Comparison of ENCODE assay signal across 14 cellular contexts in the genomic region with DNA sequence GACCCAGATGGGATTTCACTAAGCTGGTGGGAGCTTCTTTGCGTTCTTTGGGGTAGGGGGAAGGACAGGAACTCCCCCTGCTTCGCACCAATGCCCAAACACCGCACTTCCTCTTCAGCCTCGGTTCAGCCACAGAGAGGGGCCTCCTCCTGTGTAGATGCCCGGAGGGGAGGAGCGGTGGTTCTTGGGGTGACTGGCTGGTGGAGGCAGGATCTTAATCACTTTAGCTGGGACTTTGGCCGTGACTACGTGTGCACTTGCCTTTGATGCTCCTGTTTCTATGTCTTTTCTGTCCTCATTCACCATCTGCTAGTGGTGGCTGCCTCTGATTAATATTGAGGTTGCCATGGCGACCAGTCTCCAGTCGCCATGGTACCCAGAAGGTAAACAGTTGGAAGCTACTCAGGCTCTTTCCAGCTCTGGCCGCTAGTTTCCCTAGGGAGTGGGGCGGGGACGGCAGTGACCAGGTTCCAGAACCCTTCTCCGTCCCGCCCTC. TPM values are rescaled to one million over a fixed set of nuclear protein-coding genes. Genes with fewer than 3 reads are reported as not detected.
A peak's percentile ranks its signal among the peaks of the same experiment; 100 is the strongest.
DNase-seq lines count a peak whose midpoint lies in the region; ATAC-seq, FAIRE-seq and TF ChIP-seq lines count a peak whose summit lies in the region.
"Had no signal": no experiment of that assay in that cellular context is flagged by ENCODE, and none has a peak within 500 bp of the region (broad histone marks: within the 10 kb centered on the region; RNA-seq: fewer than 3 reads in every experiment).

No MANE protein-coding gene starts in this region.

- no peak for TF ChIP-seq POLR2A in uterus (IDR thresholded peaks at IDR 0.05)

- peak overlapping the region; percentile 48 for H3K4me3 ChIP-seq in HUES64 (ENCODE audit: low read length)
- no peak overlapping the region for H3K4me3 ChIP-seq in uterus
- H3K4me3 ChIP-seq: SJSA1, tibial nerve had no signal

- no peak for ATAC-seq in GM21367 (IDR thresholded peaks at IDR 0.05; ENCODE audit: unreplicated experiment)

- H3K4me1 ChIP-seq in HUES64 (ENCODE audit: insufficient read depth, low read length), result peaks cover 6% of the 10 kb centered on the region; the same call in 1 of the 2 replicates
- H3K4me1 ChIP-seq in uterus, result no peaks in the 10 kb centered on the region

- peaks cover 3% of the 10 kb centered on the region; the same call in 1 of the 2 replicates for H3K9me3 ChIP-seq in HUES64 (ENCODE audit: insufficient read depth, low read depth, low read length)
- H3K9me3 ChIP-seq in uterus, result no peaks in the 10 kb centered on the region
- H3K9me3 ChIP-seq: SJSA1, tibial nerve had no signal

- no peak for TF ChIP-seq CTCF in uterus (IDR thresholded peaks at IDR 0.05)

- H3K36me3 ChIP-seq in HUES64 (ENCODE audit: insufficient read depth, low read length) (no peaks in the 10 kb centered on the region), uterus (no peaks in the 10 kb centered on the region)
- H3K36me3 ChIP-seq: SJSA1, tibial nerve had no signal

- H3K27ac ChIP-seq in HUES64 (ENCODE audit: low read depth, low read length) (no peak overlapping the region), uterus (no peak overlapping the region)
- H3K27ac ChIP-seq: SJSA1, tibial nerve had no signal

- intact Hi-C loops in uterus (cut with DNase I; ENCODE audit: low total_unique reads), result no loop called here

- FAIRE-seq in islet of Langerhans (lab: Jason Lieb, UNC), result peak; percentile 88
- FAIRE-seq: astrocyte had no signal

- no peak overlapping the region for H3K9ac ChIP-seq in HUES64 (ENCODE audit: low read depth, low read length)

- DNase-seq in COR-L47 (lab: John Stamatoyannopoulos, UW) (peak; percentile 67), SK-N-DZ (ENCODE audit: low spot score) (peak; percentile 47), HPDE6-E6E7 (ENCODE audit: extremely low spot score) (no peak), SW 1271 (lab: John Stamatoyannopoulos, UW) (no peak), uterus (no peak)
- DNase-seq: CD4-positive, alpha-beta T cell; Karpas-422 had no signal

- WGBS in HUES64, result 9% methylated on average over 12 of the region's 15 CpGs

- H3K27me3 ChIP-seq in HUES64 (ENCODE audit: insufficient read depth, low read length) (peaks cover 73% of the 10 kb centered on the region), uterus (peaks cover 4 to 20% of the 10 kb centered on the region in 2 donors)

RNA-seq across cellular contexts. Expression of gene CNGA3, which starts 1.9 kb away (rescaled TPM):
- polyA plus RNA-seq in HUES64 (2013, experiment 1 of 2), result not detected
- polyA plus RNA-seq in HUES64 (2013, experiment 2 of 2), result not detected
- not detected in 2 replicates for polyA plus RNA-seq in SK-N-DZ (2014; cell fraction: cytosol; rRNA removed)
- polyA plus RNA-seq in SK-N-DZ (2014; cell fraction: nucleus; rRNA removed), result not detected in 2 replicates
- not detected for total RNA-seq in uterus
- total RNA-seq: activated CD8-positive, alpha-beta memory T cell treated with anti-CD3 and anti-CD28 coated beads for 36 hours; astrocyte; CD4-positive, alpha-beta T cell; SJSA1 had no signal

Comparison
In these comparisons a context has a peak if more than half of its experiments do, and no peak if none do; other contexts are left out.
1. DNase-seq: peak in COR-L47 (single experiment) and SK-N-DZ (single experiment); none in HPDE6-E6E7 (single experiment), SW 1271 (0 of 2) and uterus (0 of 2).